14 cellular contexts compared by ENCODE assay signal in genomic region chr3:188202358-188203138, GRCh38. TPM values are rescaled to one million over a fixed set of nuclear protein-coding genes. Genes with fewer than 3 reads are reported as not detected.
DNase-seq lines count a peak whose midpoint lies in the region; ATAC-seq and TF ChIP-seq lines count a peak whose summit lies in the region.
"Had no signal": no experiment of that assay in that cellular context is flagged by ENCODE, and none has a peak within 500 bp of the region (broad histone marks: within the 10 kb centered on the region; RNA-seq: fewer than 3 reads in every experiment).

No MANE protein-coding gene starts in this region.

- no peak for TF ChIP-seq EP300 in transverse colon (IDR thresholded peaks at IDR 0.05; ENCODE audit: low read depth)

- H3K36me3 ChIP-seq in right atrium auricular region = no peaks in the 10 kb centered on the region
- no peaks in the 10 kb centered on the region for H3K36me3 ChIP-seq in transverse colon
- H3K36me3 ChIP-seq: right lobe of liver had no signal

- TF ChIP-seq CTCF in right atrium auricular region (IDR thresholded peaks at IDR 0.05) = peak in 1 of 2 donors; percentile 21
- TF ChIP-seq CTCF in foreskin keratinocyte (conservative IDR thresholded peaks at IDR 0.05) = no peak
- peak in 2 of 5 experiments; percentile 14 to 30 for TF ChIP-seq CTCF in transverse colon (IDR thresholded peaks at IDR 0.05)
- no peak for TF ChIP-seq CTCF in mesothelial cell of epicardium (IDR thresholded peaks at IDR 0.05; ENCODE audit: unreplicated experiment)

- no peaks in the 10 kb centered on the region for H3K27me3 Mint-ChIP-seq in mesothelial cell of epicardium (ENCODE audit: low read depth)

- peaks cover 0 to 42% of the 10 kb centered on the region in 2 donors for H3K4me1 ChIP-seq in right atrium auricular region
- no peaks in the 10 kb centered on the region for H3K4me1 ChIP-seq in foreskin keratinocyte
- peaks cover 12 to 54% (median 26%) of the 10 kb centered on the region in 4 donors for H3K4me1 ChIP-seq in transverse colon
- H3K4me1 ChIP-seq: body of pancreas had no signal

- WGBS in transverse colon (ENCODE audit: low coverage in 1 of 2), 2 donors = 93 to 97% methylated on average over 5 to 10 of the region's 10 CpGs

- H3K4me3 Mint-ChIP-seq in mesothelial cell of epicardium = no peak overlapping the region
- H3K4me3 Mint-ChIP-seq: CD14-positive monocyte had no signal

- TF ChIP-seq POLR2A in transverse colon (IDR thresholded peaks at IDR 0.05) = no peak

- in situ Hi-C loops in SK-MEL-5 (cut with HindIII; ENCODE audit: low pct_unique_long_range_greater_than_20kb, low sequenced_read_pairs) = no loop called here
- in situ Hi-C loops in transverse colon (cut with MboI; ENCODE audit: low pct_ligation_motif_present in 1 of 4, low pct_unique_long_range_greater_than_20kb in 1 of 4, low sequenced_read_pairs in 3 of 4) = no loop called here

- ATAC-seq in Right ventricle myocardium superior (ENCODE audit: poor library complexity) (no peak), foreskin keratinocyte (peak; percentile 24)
- ATAC-seq: body of pancreas, GM12878 had no signal

- H3K9me3 Mint-ChIP-seq in mesothelial cell of epicardium = no peaks in the 10 kb centered on the region

- peaks cover 7% of the 10 kb centered on the region for H3K36me3 Mint-ChIP-seq in mesothelial cell of epicardium

- H3K27ac ChIP-seq in right atrium auricular region (peak overlapping the region; percentile 57 to 70), foreskin keratinocyte (no peak overlapping the region), transverse colon (peak overlapping the region; percentile 3 to 78 (median 70))
- H3K27ac ChIP-seq: body of pancreas, right lobe of liver had no signal

- H3K9me3 ChIP-seq in right atrium auricular region = no peaks in the 10 kb centered on the region
- H3K9me3 ChIP-seq in transverse colon = no peaks in the 10 kb centered on the region
- H3K9me3 ChIP-seq: body of pancreas, right lobe of liver had no signal

- intact Hi-C loops in Right ventricle myocardium superior (cut with DNase I) (no loop called here), transverse colon (cut with DNase I; ENCODE audit: low total_unique reads) (no loop called here), posterior cingulate gyrus (cut with DNase I) (no loop called here)

- DNase-seq in right atrium auricular region (ENCODE audit: low spot score) (peak; percentile 54), Right ventricle myocardium superior (no peak), SK-MEL-5 (ENCODE audit: low read depth, low spot score) (peak; percentile 25), foreskin keratinocyte (no peak), transverse colon (no peak), kidney tubule cell (ENCODE audit: low spot score) (no peak), posterior cingulate gyrus (no peak), mesothelial cell of epicardium (ENCODE audit: low spot score in 2 of 2, unreplicated experiment in 2 of 2) (no peak)
- DNase-seq: right lobe of liver, SHP77 treated with DMSO at 0.1 percent for 48 hours had no signal

- no peaks in the 10 kb centered on the region for H3K4me1 Mint-ChIP-seq in mesothelial cell of epicardium

- H3K27me3 ChIP-seq in right atrium auricular region (no peaks in the 10 kb centered on the region), foreskin keratinocyte (no peaks in the 10 kb centered on the region), transverse colon (no peaks in the 10 kb centered on the region)
- H3K27me3 ChIP-seq: body of pancreas, right lobe of liver had no signal

- no peak overlapping the region for H3K4me3 ChIP-seq in right atrium auricular region
- no peak overlapping the region for H3K4me3 ChIP-seq in transverse colon
- H3K4me3 ChIP-seq: body of pancreas, GM12878, lung, right lobe of liver had no signal

- no peak overlapping the region for H3K27ac Mint-ChIP-seq in mesothelial cell of epicardium

RNA-seq across cellular contexts. Expression of gene LPP, which starts 48.6 kb away (rescaled TPM):
- total RNA-seq in right atrium auricular region = 100 to 1,000 TPM; 117 to 186 TPM
- total RNA-seq in Right ventricle myocardium superior = 92.9 TPM
- total RNA-seq in SK-MEL-5 (2014; rRNA removed; shearing (Covaris generic)) = 20.2 and 21.0 TPM in 2 replicates
- 10.5 and 15.0 TPM in 2 replicates for polyA plus RNA-seq in SK-MEL-5 (2015; cell fraction: cytosol; rRNA removed)
- 8.9 and 27.1 TPM in 2 replicates for polyA plus RNA-seq in SK-MEL-5 (2015; cell fraction: nucleus; rRNA removed)
- total RNA-seq in foreskin keratinocyte = 23.0 and 27.5 TPM in 2 replicates
- 2.2 and 2.8 TPM in 2 replicates for polyA plus RNA-seq in foreskin keratinocyte
- 100 to 1,000 TPM; 207 to 592 (median 406) TPM for total RNA-seq in transverse colon
- 124 to 132 TPM (median 131 TPM) in 3 replicates for total RNA-seq in mesothelial cell of epicardium

Comparison
In these comparisons a context has a peak if more than half of its experiments do, and no peak if none do; other contexts are left out.
1. DNase-seq: peak in right atrium auricular region (single experiment) and SK-MEL-5 (single experiment); none in Right ventricle myocardium superior (single experiment), foreskin keratinocyte (0 of 2), transverse colon (single experiment), kidney tubule cell (single experiment), posterior cingulate gyrus (0 of 10) and mesothelial cell of epicardium (0 of 2).